ENCODE assay signal across 1 cellular context in the genomic region with DNA sequence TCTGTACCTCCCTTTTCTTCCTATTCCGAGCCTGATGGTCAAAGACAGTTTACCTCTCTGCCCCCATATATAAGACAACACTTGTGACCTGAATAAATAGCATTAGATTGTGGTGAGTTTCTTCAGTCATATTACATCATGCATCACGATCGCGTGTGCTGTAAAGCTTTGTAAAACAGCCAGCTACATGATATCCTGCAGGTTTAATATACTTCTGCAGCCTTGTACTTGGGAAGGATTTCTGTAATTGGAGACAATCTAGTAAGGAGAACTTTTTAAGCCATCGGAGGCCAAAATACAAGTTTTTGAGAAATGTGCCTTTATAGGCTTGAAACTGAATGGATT.
TF ChIP-seq lines count a peak whose summit lies in the region.

No MANE protein-coding gene starts in this region.

TF ChIP-seq in WTC11, 78 proteins besides CTCF, POLR2A, EP300 and RAD21 (continued from another document):
- TF ChIP-seq, protein P1, sequence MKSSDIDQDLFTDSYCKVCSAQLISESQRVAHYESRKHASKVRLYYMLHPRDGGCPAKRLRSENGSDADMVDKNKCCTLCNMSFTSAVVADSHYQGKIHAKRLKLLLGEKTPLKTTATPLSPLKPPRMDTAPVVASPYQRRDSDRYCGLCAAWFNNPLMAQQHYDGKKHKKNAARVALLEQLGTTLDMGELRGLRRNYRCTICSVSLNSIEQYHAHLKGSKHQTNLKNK (CRISPR knock-in tag; IDR thresholded peaks at IDR 0.05), result no peak
